In genomic region chr12:132840536-132840935, GRCh38 we compare ENCODE assay signal across 15 cellular contexts. TPM values are rescaled to one million over a fixed set of nuclear protein-coding genes. Genes with fewer than 3 reads are reported as not detected.
A peak's percentile ranks its signal among the peaks of the same experiment; 100 is the strongest.
DNase-seq lines count a peak whose midpoint lies in the region; ATAC-seq, FAIRE-seq and TF ChIP-seq lines count a peak whose summit lies in the region.
"Had no signal": no experiment of that assay in that cellular context is flagged by ENCODE, and none has a peak within 500 bp of the region (broad histone marks: within the 10 kb centered on the region; RNA-seq: fewer than 3 reads in every experiment).

No MANE protein-coding gene starts in this region.

- H3K9me3 Mint-ChIP-seq in Calu3 (ENCODE audit: low read depth, unreplicated experiment) = peaks cover 5% of the 10 kb centered on the region
- H3K9me3 Mint-ChIP-seq in stimulated activated memory B cell treated with anti-CD40 and anti-IgM and Interleukin-4, amounts not matched to agents 10 μg/mL and 1 μg/mL and 100 μg/mL, for 72 hours = peaks cover 3% of the 10 kb centered on the region
- H3K9me3 Mint-ChIP-seq: CD4-positive, alpha-beta T cell had no signal

- FAIRE-seq in K562 (lab: Jason Lieb, UNC) = no peak
- FAIRE-seq: A204.1 had no signal

- no peaks in the 10 kb centered on the region for H3K9me1 ChIP-seq in K562 (ENCODE audit: control insufficient read depth, insufficient read depth, low read length)

- no peak overlapping the region for H3K4me3 Mint-ChIP-seq in Calu3 (ENCODE audit: low read depth, unreplicated experiment)
- no peak overlapping the region for H3K4me3 Mint-ChIP-seq in stimulated activated memory B cell treated with anti-CD40 and anti-IgM and Interleukin-4, amounts not matched to agents 10 μg/mL and 1 μg/mL and 100 μg/mL, for 72 hours
- H3K4me3 Mint-ChIP-seq: CD4-positive, alpha-beta T cell had no signal

- POLR2A ChIA-PET in OCI-LY7 (lab: Charles Lee) = no interaction called here
- POLR2A ChIA-PET in K562 (lab: Yijun Ruan, JAX) = interaction anchor here (0.6 kb wide), 1 partner anchor 18 kb away, joined by 3 read pairs; no protein-coding TSS in a partner anchor

- no peak overlapping the region for H3K27ac Mint-ChIP-seq in Calu3 (ENCODE audit: unreplicated experiment)
- H3K27ac Mint-ChIP-seq in stimulated activated memory B cell treated with anti-CD40 and anti-IgM and Interleukin-4, amounts not matched to agents 10 μg/mL and 1 μg/mL and 100 μg/mL, for 72 hours = peak overlapping the region; percentile 20

- DNase-seq in Calu3 (no peak), OCI-LY7 (ENCODE audit: low spot score) (no peak), K562 (ENCODE audit: extremely low read depth in 1 of 4, low spot score in 3 of 4) (no peak), medulla oblongata (ENCODE audit: extremely low spot score) (no peak)
- no peak for DNase-seq in activated CD4-positive, alpha-beta T cell treated with anti-CD3 and anti-CD28 coated beads, Interleukin-2, amount 50 U/mL, for 48 hours
- DNase-seq: ACHN; CD4-positive, alpha-beta T cell; DMS79 treated with DMSO at 0.1 percent for 48 hours; GF-D8; GOT3; H7 had no signal

- TF ChIP-seq POLR2A in K562 (conservative IDR thresholded peaks at IDR 0.05) = no peak

- H3K27ac ChIP-seq in OCI-LY7 (ENCODE audit: low read depth, low read length, poor library complexity, severe bottlenecking) = no peak overlapping the region
- H3K27ac ChIP-seq in K562 (ENCODE audit: extremely low read depth, low read depth, low read length) = no peak overlapping the region
- H3K27ac ChIP-seq: C4-2B had no signal

- 88% methylated on average over 15 of the region's 20 CpGs for WGBS in K562 (ENCODE audit: insufficient coverage, low coverage, missing lambda C conversion rate)

- no peaks in the 10 kb centered on the region for H3K9me3 ChIP-seq in OCI-LY7 (ENCODE audit: low read length)
- H3K9me3 ChIP-seq in K562 (replicated peaks; ENCODE audit: control insufficient read depth, insufficient read depth, low read depth, low read length) = no peaks in the 10 kb centered on the region

- peaks cover 10% of the 10 kb centered on the region for H3K4me1 ChIP-seq in OCI-LY7 (ENCODE audit: insufficient read depth, low read length, poor library complexity, severe bottlenecking)
- H3K4me1 ChIP-seq in K562 (replicated peaks in 1 of 2; ENCODE audit: control insufficient read depth in 2 of 2, insufficient read depth in 2 of 2, low read length in 2 of 2) = peaks cover 0 to 29% of the 10 kb centered on the region in 2 experiments; a peak in 3 of 5 replicates

- no peak for TF ChIP-seq RAD21 in K562 (CRISPR knock-in tag; conservative IDR thresholded peaks at IDR 0.05 in 1 of 2, IDR thresholded peaks at IDR 0.05 in 1 of 2)

- BruUV-seq in Calu3 (replicated peaks; lab: Mats Ljungman, UMichigan) (TSS peak; percentile 55), OCI-LY7 (replicated peaks; lab: Mats Ljungman, UMichigan) (TSS peak; percentile 89), K562 (replicated peaks; lab: Mats Ljungman, UMichigan) (TSS peak; percentile 80)

- H2AFZ ChIP-seq in OCI-LY7 (ENCODE audit: low read length) (no peak overlapping the region), K562 (ENCODE audit: low read depth, low read length) (no peak overlapping the region)

- no peak overlapping the region for H3K9ac ChIP-seq in K562 (ENCODE audit: insufficient read depth in 1 of 2, low read depth in 2 of 2, low read length in 2 of 2)

- H3K36me3 ChIP-seq in OCI-LY7 (ENCODE audit: insufficient read depth, low read length) = peaks cover 51% of the 10 kb centered on the region
- peaks cover 19% of the 10 kb centered on the region; the same call in 2 of the 3 replicates for H3K36me3 ChIP-seq in K562 (ENCODE audit: control insufficient read depth, insufficient read depth, low read length)

- no peaks in the 10 kb centered on the region for H3K27me3 Mint-ChIP-seq in Calu3 (ENCODE audit: unreplicated experiment)
- H3K27me3 Mint-ChIP-seq in stimulated activated memory B cell treated with anti-CD40 and anti-IgM and Interleukin-4, amounts not matched to agents 10 μg/mL and 1 μg/mL and 100 μg/mL, for 72 hours = no peaks in the 10 kb centered on the region
- H3K27me3 Mint-ChIP-seq: CD4-positive, alpha-beta T cell had no signal

- CTCF ChIA-PET in Calu3 (lab: Charles Lee) (no interaction called here), OCI-LY7 (lab: Charles Lee; ENCODE audit: unreplicated experiment) (no interaction called here), K562 (lab: Yijun Ruan, JAX; ENCODE audit: low intra/inter-chr PET ratio) (no interaction called here)

- TF ChIP-seq CTCF in Calu3 (IDR thresholded peaks at IDR 0.05; ENCODE audit: unreplicated experiment) = no peak
- TF ChIP-seq CTCF in OCI-LY7 (conservative IDR thresholded peaks at IDR 0.05; ENCODE audit: low read length) = no peak
- no peak for TF ChIP-seq CTCF in K562 (IDR thresholded peaks at IDR 0.05 in 2 of 3, conservative IDR thresholded peaks at IDR 0.05 in 1 of 3; ENCODE audit: insufficient read depth in 2 of 3, low read depth in 1 of 3, low read length in 3 of 3)

- no peaks in the 10 kb centered on the region for H3K27me3 ChIP-seq in K562 (ENCODE audit: control insufficient read depth in 2 of 2, insufficient read depth in 2 of 2, low read length in 2 of 2)

- intact Hi-C loops in Calu3 (cut with micrococcal nuclease; ENCODE audit: unreplicated experiment) = no loop called here
- intact Hi-C loops in OCI-LY7 (cut with micrococcal nuclease; ENCODE audit: unreplicated experiment) = no loop called here
- intact Hi-C loops in K562 (cut with micrococcal nuclease) = no loop called here

- peaks cover 57% of the 10 kb centered on the region for H3K36me3 Mint-ChIP-seq in Calu3 (ENCODE audit: insufficient read depth, unreplicated experiment)
- peaks cover 62% of the 10 kb centered on the region for H3K36me3 Mint-ChIP-seq in stimulated activated memory B cell treated with anti-CD40 and anti-IgM and Interleukin-4, amounts not matched to agents 10 μg/mL and 1 μg/mL and 100 μg/mL, for 72 hours

- H3K79me2 ChIP-seq in OCI-LY7 (ENCODE audit: insufficient read depth, low read depth, low read length) (no peaks in the 10 kb centered on the region), K562 (ENCODE audit: control insufficient read depth, insufficient read depth, low read length) (no peaks in the 10 kb centered on the region)

- H3K4me1 Mint-ChIP-seq in Calu3 (ENCODE audit: low read depth, unreplicated experiment) = no peaks in the 10 kb centered on the region
- H3K4me1 Mint-ChIP-seq in stimulated activated memory B cell treated with anti-CD40 and anti-IgM and Interleukin-4, amounts not matched to agents 10 μg/mL and 1 μg/mL and 100 μg/mL, for 72 hours = no peaks in the 10 kb centered on the region

- no peaks in the 10 kb centered on the region for H3K9me2 ChIP-seq in OCI-LY7 (ENCODE audit: insufficient read depth, low read length)

- no peak for TF ChIP-seq EP300 in K562 (IDR thresholded peaks at IDR 0.05; ENCODE audit: low read length)

- no peak overlapping the region for H3K4me2 ChIP-seq in OCI-LY7 (ENCODE audit: low read length)
- H3K4me2 ChIP-seq in K562 (ENCODE audit: insufficient read depth, low read length) = no peak overlapping the region

- in situ Hi-C loops in K562 (cut with MboI) = no loop called here

- H3K4me3 ChIP-seq in OCI-LY7 (ENCODE audit: low read depth, low read length, poor library complexity, severe bottlenecking) (no peak overlapping the region), K562 (no peak overlapping the region)

- ATAC-seq in K562 = no peak
- no peak for ATAC-seq in stimulated activated memory B cell treated with anti-CD40 and anti-IgM and Interleukin-4, amounts not matched to agents 10 μg/mL and 1 μg/mL and 100 μg/mL, for 72 hours
- no peak for ATAC-seq in HG02885 (IDR thresholded peaks at IDR 0.05; ENCODE audit: poor library complexity, unreplicated experiment)

- H4K20me1 ChIP-seq in OCI-LY7 (ENCODE audit: insufficient read depth, low read length) = no peaks in the 10 kb centered on the region
- H4K20me1 ChIP-seq in K562 (replicated peaks; ENCODE audit: control insufficient read depth, insufficient read depth, low read length) = no peaks in the 10 kb centered on the region

RNA-seq across cellular contexts. Expression of gene GOLGA3, which starts 11.9 kb away (rescaled TPM):
- total RNA-seq in Calu3 (2022) (116 and 117 TPM in 2 replicates), OCI-LY7 (2022) (72.8 and 77.9 TPM in 2 replicates), K562 (2014; rRNA removed) (36.1 and 38.7 TPM in 2 replicates), K562 (2014; rRNA removed; fragmentation: Illumina TruSeq; extraction: Trizol) (17.0 and 19.0 TPM in 2 replicates), K562 (2015; rRNA removed; fragmentation: Illumina TruSeq; extraction: Trizol) (21.2 and 22.8 TPM in 2 replicates), K562 (2021) (41.7 and 48.1 TPM in 2 replicates)
- 51.2 and 53.8 TPM in 2 replicates for total RNA-seq in OCI-LY7 (2014; rRNA removed; shearing (Covaris generic))
- total RNA-seq in K562 (2011; cell fraction: chromatin; rRNA removed; ENCODE audit: low replicate concordance) = 144 and 257 TPM in 2 replicates
- total RNA-seq in K562 (2011; cell fraction: nucleolus; rRNA removed) = 92.6 and 108 TPM in 2 replicates
- total RNA-seq in K562 (2011; cell fraction: nucleoplasm; rRNA removed) = 87.7 and 106 TPM in 2 replicates
- polyA plus RNA-seq in K562 (2011; rRNA removed) (15.0 and 20.2 TPM in 2 replicates), K562 (2014; fragmentation: Illumina TruSeq; extraction: Trizol) (9.0 and 11.8 TPM in 2 replicates), K562 (2014; fragmentation: Nextera tagmentation; extraction: Ambion mirVana) (1 to 10 TPM; 1.9 to 2.9 TPM), K562 (2014; rRNA removed) (18.4 and 18.6 TPM in 2 replicates)
- polyA plus RNA-seq in K562 (2011; cell fraction: cytosol; rRNA removed) = 21.4 and 25.3 TPM in 2 replicates
- 38.5 and 43.6 TPM in 2 replicates for polyA plus RNA-seq in K562 (2011; cell fraction: nucleus; rRNA removed)
- polyA plus RNA-seq in K562 (2012) = 12.5 and 13.1 TPM in 2 replicates
- polyA minus RNA-seq in K562 (2011; rRNA and poly(A)+ RNA removed) = 26.2 and 28.2 TPM in 2 replicates
- 43.5 and 57.6 TPM in 2 replicates for polyA minus RNA-seq in K562 (2011; cell fraction: cytosol; rRNA and poly(A)+ RNA removed)
- polyA minus RNA-seq in K562 (2011; cell fraction: nucleus; rRNA and poly(A)+ RNA removed) = 18.7 and 48.9 TPM in 2 replicates

RNA-seq across cellular contexts. Expression of gene CHFR, which starts 46.9 kb away (rescaled TPM):
- total RNA-seq in Calu3 (2022) (47.2 and 49.5 TPM in 2 replicates), OCI-LY7 (2022) (55.9 and 66.7 TPM in 2 replicates), K562 (2014; rRNA removed) (18.2 and 19.3 TPM in 2 replicates), K562 (2014; rRNA removed; fragmentation: Illumina TruSeq; extraction: Trizol) (14.1 and 14.2 TPM in 2 replicates), K562 (2015; rRNA removed; fragmentation: Illumina TruSeq; extraction: Trizol) (12.7 and 15.5 TPM in 2 replicates), K562 (2021) (26.1 and 26.8 TPM in 2 replicates)
- 25.4 and 38.2 TPM in 2 replicates for total RNA-seq in OCI-LY7 (2014; rRNA removed; shearing (Covaris generic))
- total RNA-seq in K562 (2011; cell fraction: chromatin; rRNA removed; ENCODE audit: low replicate concordance) = 247 and 420 TPM in 2 replicates
- total RNA-seq in K562 (2011; cell fraction: nucleolus; rRNA removed) = 153 and 159 TPM in 2 replicates
- 192 and 220 TPM in 2 replicates for total RNA-seq in K562 (2011; cell fraction: nucleoplasm; rRNA removed)
- polyA plus RNA-seq in K562 (2011; rRNA removed) (32.5 and 33.9 TPM in 2 replicates), K562 (2014; fragmentation: Illumina TruSeq; extraction: Trizol) (18.6 and 21.2 TPM in 2 replicates), K562 (2014; fragmentation: Nextera tagmentation; extraction: Ambion mirVana) (under 1 TPM; 0.61 to 0.84 TPM), K562 (2014; rRNA removed) (23.6 and 25.8 TPM in 2 replicates)
- 31.7 and 36.8 TPM in 2 replicates for polyA plus RNA-seq in K562 (2011; cell fraction: cytosol; rRNA removed)
- 72.8 and 92.7 TPM in 2 replicates for polyA plus RNA-seq in K562 (2011; cell fraction: nucleus; rRNA removed)
- 15.8 and 25.4 TPM in 2 replicates for polyA plus RNA-seq in K562 (2012)
- polyA minus RNA-seq in K562 (2011; rRNA and poly(A)+ RNA removed) = 34.2 and 40.4 TPM in 2 replicates
- 18.1 and 22.3 TPM in 2 replicates for polyA minus RNA-seq in K562 (2011; cell fraction: cytosol; rRNA and poly(A)+ RNA removed)
- polyA minus RNA-seq in K562 (2011; cell fraction: nucleus; rRNA and poly(A)+ RNA removed) = 23.3 and 27.7 TPM in 2 replicates
